Comparison of ENCODE assay signal across 18 cellular contexts in genomic region chr3:186004671-186005070, GRCh38.
DNase-seq lines count a peak whose midpoint lies in the region; ATAC-seq, FAIRE-seq and TF ChIP-seq lines count a peak whose summit lies in the region.
"Had no signal": no experiment of that assay in that cellular context is flagged by ENCODE, and none has a peak within 500 bp of the region (broad histone marks: within the 10 kb centered on the region; RNA-seq: fewer than 3 reads in every experiment).

No MANE protein-coding gene starts in this region.

- TF ChIP-seq CTCF in K562 (IDR thresholded peaks at IDR 0.05 in 2 of 3, conservative IDR thresholded peaks at IDR 0.05 in 1 of 3; ENCODE audit: insufficient read depth in 2 of 3, low read depth in 1 of 3, low read length in 3 of 3) (no peak), osteocyte (IDR thresholded peaks at IDR 0.05) (no peak), GM23338 (conservative IDR thresholded peaks at IDR 0.05; ENCODE audit: low read depth in 2 of 2) (no peak)

- CTCF ChIA-PET in K562 (lab: Yijun Ruan, JAX; ENCODE audit: low intra/inter-chr PET ratio): no interaction called here

- H2AFZ ChIP-seq in K562 (ENCODE audit: low read depth, low read length): no peak overlapping the region
- H2AFZ ChIP-seq in GM23338: no peak overlapping the region
- H2AFZ ChIP-seq: GM23248 had no signal

- no peak for FAIRE-seq in K562 (lab: Jason Lieb, UNC)
- FAIRE-seq: H54 had no signal

- H3K79me2 ChIP-seq in K562 (ENCODE audit: control insufficient read depth, insufficient read depth, low read length): no peaks in the 10 kb centered on the region
- no peaks in the 10 kb centered on the region for H3K79me2 ChIP-seq in GM23338 (replicated peaks; ENCODE audit: insufficient read depth)

- POLR2A ChIA-PET in K562 (lab: Yijun Ruan, JAX): no interaction called here

- no peaks in the 10 kb centered on the region for H3K4me1 ChIP-seq in K562 (replicated peaks in 1 of 2; ENCODE audit: control insufficient read depth in 2 of 2, insufficient read depth in 2 of 2, low read length in 2 of 2)
- H3K4me1 ChIP-seq in GM23338 (ENCODE audit: insufficient read depth): no peaks in the 10 kb centered on the region
- H3K4me1 ChIP-seq: BLaER1 had no signal

- no peak for DNase-seq in K562 (ENCODE audit: extremely low read depth in 1 of 4, low spot score in 3 of 4)
- DNase-seq in osteocyte (ENCODE audit: extremely low spot score, unreplicated experiment): peak; percentile 3
- no peak for DNase-seq in NCI-H146 (lab: John Stamatoyannopoulos, UW)
- no peak for DNase-seq in GM23338 (ENCODE audit: low spot score)
- DNase-seq: 8988T; CD4-positive, alpha-beta memory T cell; DMS153; DMS79; GDM1; GM23248; HCEC 1CT; HFFc6 had no signal

- H3K4me3 Mint-ChIP-seq in osteocyte (ENCODE audit: unreplicated experiment) (no peak overlapping the region), GM23338 (no peak overlapping the region)
- H3K4me3 Mint-ChIP-seq: CD14-positive monocyte; CD4-positive, alpha-beta memory T cell; HFFc6 had no signal

- peak; percentile 29 for ATAC-seq in GM18867 (IDR thresholded peaks at IDR 0.05; ENCODE audit: unreplicated experiment)
- peak; percentile 10 for ATAC-seq in HG02885 (IDR thresholded peaks at IDR 0.05; ENCODE audit: poor library complexity, unreplicated experiment)
- ATAC-seq in K562: no peak
- ATAC-seq in HG03280 (IDR thresholded peaks at IDR 0.05; ENCODE audit: unreplicated experiment): no peak
- ATAC-seq in GM23338: no peak

- H3K27me3 ChIP-seq in K562 (ENCODE audit: control insufficient read depth in 2 of 2, insufficient read depth in 2 of 2, low read length in 2 of 2): peaks cover 1 to 5% of the 10 kb centered on the region in 2 experiments; a peak in 3 of 5 replicates
- H3K27me3 ChIP-seq in GM23338 (ENCODE audit: insufficient read depth): no peaks in the 10 kb centered on the region
- H3K27me3 ChIP-seq: BLaER1 had no signal

- H3K9me3 Mint-ChIP-seq in osteocyte (ENCODE audit: unreplicated experiment) (no peaks in the 10 kb centered on the region), GM23338 (no peaks in the 10 kb centered on the region; the same call in 1 of the 3 replicates)

- TF ChIP-seq RAD21 in K562 (CRISPR knock-in tag; conservative IDR thresholded peaks at IDR 0.05 in 1 of 2, IDR thresholded peaks at IDR 0.05 in 1 of 2): no peak

- H3K27me3 Mint-ChIP-seq in osteocyte (ENCODE audit: unreplicated experiment) (peaks cover 33% of the 10 kb centered on the region), GM23338 (ENCODE audit: insufficient read depth, low read depth, poor library complexity) (peaks cover 2% of the 10 kb centered on the region)

- TF ChIP-seq EP300 in K562 (IDR thresholded peaks at IDR 0.05; ENCODE audit: low read length): no peak

- H4K20me1 ChIP-seq in K562 (replicated peaks; ENCODE audit: control insufficient read depth, insufficient read depth, low read length): no peaks in the 10 kb centered on the region
- H4K20me1 ChIP-seq in GM23338 (replicated peaks; ENCODE audit: insufficient read depth): 0 out of 2 replicates have a peak, but pooled peaks cover 3% of the 10 kb centered on the region
- H4K20me1 ChIP-seq: BLaER1 had no signal

- H3K27ac Mint-ChIP-seq in osteocyte (ENCODE audit: unreplicated experiment) (no peak overlapping the region), GM23338 (no peak overlapping the region)
- H3K27ac Mint-ChIP-seq: CD14-positive monocyte; CD4-positive, alpha-beta memory T cell; HFFc6 had no signal

- H3K9me2 ChIP-seq in GM23338 (ENCODE audit: insufficient read depth): no peaks in the 10 kb centered on the region

- TF ChIP-seq POLR2A in K562 (conservative IDR thresholded peaks at IDR 0.05): no peak

- in situ Hi-C loops in K562 (cut with MboI): no loop called here

- H3K36me3 ChIP-seq in K562 (ENCODE audit: control insufficient read depth, insufficient read depth, low read length) (no peaks in the 10 kb centered on the region), GM23338 (ENCODE audit: insufficient read depth) (no peaks in the 10 kb centered on the region)
- H3K36me3 ChIP-seq: BLaER1 had no signal

- no peaks in the 10 kb centered on the region for H3K9me3 ChIP-seq in K562 (replicated peaks; ENCODE audit: control insufficient read depth, insufficient read depth, low read depth, low read length)

- intact Hi-C loops in K562 (cut with micrococcal nuclease): loop anchor here (5.0 kb wide), 1 partner anchor 103 kb away; the partner anchor contains the start of gene ETV5

- H3F3A ChIP-seq in GM23338 (replicated peaks; ENCODE audit: low read depth): no peaks in the 10 kb centered on the region

- no TSS peak for BruUV-seq in K562 (replicated peaks; lab: Mats Ljungman, UMichigan)

- H3K4me1 Mint-ChIP-seq in osteocyte (ENCODE audit: unreplicated experiment) (no peaks in the 10 kb centered on the region), GM23338 (no peaks in the 10 kb centered on the region)
- H3K4me1 Mint-ChIP-seq: CD4-positive, alpha-beta memory T cell had no signal

- H3K9me1 ChIP-seq in K562 (ENCODE audit: control insufficient read depth, insufficient read depth, low read length): no peaks in the 10 kb centered on the region

- 7% methylated on average over 7 of the region's 7 CpGs for WGBS in K562 (ENCODE audit: insufficient coverage, low coverage, missing lambda C conversion rate)

- H3K27ac ChIP-seq in K562 (ENCODE audit: extremely low read depth, low read depth, low read length) (no peak overlapping the region), GM23338 (ENCODE audit: low read depth) (no peak overlapping the region)
- H3K27ac ChIP-seq: BLaER1, GM23248 had no signal

- no peak overlapping the region for H3K9ac ChIP-seq in K562 (ENCODE audit: insufficient read depth in 1 of 2, low read depth in 2 of 2, low read length in 2 of 2)
- H3K9ac ChIP-seq: BLaER1, GM23248 had no signal

- no peak overlapping the region for H3K4me2 ChIP-seq in K562 (ENCODE audit: insufficient read depth, low read length)
- no peak overlapping the region for H3K4me2 ChIP-seq in GM23338
- H3K4me2 ChIP-seq: BLaER1 had no signal

- no peaks in the 10 kb centered on the region for H3K36me3 Mint-ChIP-seq in osteocyte (ENCODE audit: unreplicated experiment)
- no peaks in the 10 kb centered on the region for H3K36me3 Mint-ChIP-seq in GM23338 (ENCODE audit: low read depth)
- H3K36me3 Mint-ChIP-seq: CD14-positive monocyte; CD4-positive, alpha-beta memory T cell had no signal

- no peak overlapping the region for H3K4me3 ChIP-seq in K562
- no peak overlapping the region for H3K4me3 ChIP-seq in GM23338
- H3K4me3 ChIP-seq: BLaER1, GM23248 had no signal

TF ChIP-seq in K562, 482 proteins besides CTCF, POLR2A, EP300 and RAD21:
- TF ChIP-seq CXXC5 (CRISPR knock-in tag; IDR thresholded peaks at IDR 0.05): no peak
- TF ChIP-seq ZNF146 (CRISPR knock-in tag; IDR thresholded peaks at IDR 0.05; ENCODE audit: unreplicated experiment): peak; percentile 72
- no peak for TF ChIP-seq ZBTB34 (CRISPR knock-in tag; IDR thresholded peaks at IDR 0.05)
- no peak for TF ChIP-seq ZFP1 (CRISPR knock-in tag; IDR thresholded peaks at IDR 0.05)

TF ChIP-seq in GM23338, 12 proteins besides CTCF, POLR2A, EP300 and RAD21:
- TF ChIP-seq STAT1 (IDR thresholded peaks at IDR 0.05; ENCODE audit: unreplicated experiment) (no peak), CREB1 (CRISPR knock-in tag; IDR thresholded peaks at IDR 0.05; ENCODE audit: low read depth) (no peak), EZH2 (IDR thresholded peaks at IDR 0.05; ENCODE audit: low read depth, unreplicated experiment) (no peak), EZH2phosphoT487 (IDR thresholded peaks at IDR 0.05; ENCODE audit: unreplicated experiment) (no peak), NANOG (IDR thresholded peaks at IDR 0.05; ENCODE audit: borderline replicate concordance) (no peak), ETS1 (IDR thresholded peaks at IDR 0.05) (no peak)

Comparison
In these comparisons a context has a peak if more than half of its experiments do, and no peak if none do; other contexts are left out.
1. ATAC-seq: peak in GM18867 (single experiment) and HG02885 (single experiment); none in K562 (single experiment), HG03280 (single experiment) and GM23338 (single experiment).